In genomic region chr12:54261817-54262402, GRCh38 we compare ENCODE assay signal across 13 cellular contexts. TPM values are rescaled to one million over a fixed set of nuclear protein-coding genes. Genes with fewer than 3 reads are reported as not detected.
DNase-seq lines count a peak whose midpoint lies in the region; ATAC-seq and TF ChIP-seq lines count a peak whose summit lies in the region.
"Had no signal": no experiment of that assay in that cellular context is flagged by ENCODE, and none has a peak within 500 bp of the region (broad histone marks: within the 10 kb centered on the region; RNA-seq: fewer than 3 reads in every experiment).

No MANE protein-coding gene starts in this region.

- peaks cover 30 to 49% of the 10 kb centered on the region in 2 experiments for H3K4me1 ChIP-seq in SK-N-SH (ENCODE audit: control insufficient read depth in 1 of 2, insufficient read depth in 2 of 2, low read depth in 1 of 2, low read length in 1 of 2)

- H3K9me2 ChIP-seq in SK-N-SH: no peaks in the 10 kb centered on the region

- H3K36me3 Mint-ChIP-seq in stimulated activated naive B cell treated with anti-CD40 and anti-IgM and Interleukin-4, amounts not matched to agents 10 μg/mL and 1 μg/mL and 100 μg/mL, for 72 hours: peaks cover 14 to 29% of the 10 kb centered on the region in 2 donors

- no peaks in the 10 kb centered on the region for H3K9me3 Mint-ChIP-seq in stimulated activated naive B cell treated with anti-CD40 and anti-IgM and Interleukin-4, amounts not matched to agents 10 μg/mL and 1 μg/mL and 100 μg/mL, for 72 hours

- no peaks in the 10 kb centered on the region for H3K27me3 ChIP-seq in SK-N-SH (ENCODE audit: insufficient read depth)

- TF ChIP-seq CTCF in SK-N-SH (IDR thresholded peaks at IDR 0.05): no peak
- TF ChIP-seq CTCF in fibroblast of the aortic adventitia (IDR thresholded peaks at IDR 0.05; ENCODE audit: insufficient read depth, low read length): no peak

- H3F3A ChIP-seq in SK-N-SH (replicated peaks; ENCODE audit: insufficient read depth): peaks cover 62% of the 10 kb centered on the region

- 70% methylated on average over 5 of the region's 5 CpGs for WGBS in SK-N-SH (ENCODE audit: low lambda C conversion rate)

- no peaks in the 10 kb centered on the region for H4K20me1 ChIP-seq in SK-N-SH (ENCODE audit: insufficient read depth)

- no peak for TF ChIP-seq EP300 in SK-N-SH (IDR thresholded peaks at IDR 0.05; ENCODE audit: borderline replicate concordance in 1 of 2, low read depth in 1 of 2, low read length in 1 of 2)

- no peak overlapping the region for H2AFZ ChIP-seq in SK-N-SH (ENCODE audit: low read depth)

- peaks cover 18 to 57% of the 10 kb centered on the region in 2 donors for H3K4me1 Mint-ChIP-seq in stimulated activated naive B cell treated with anti-CD40 and anti-IgM and Interleukin-4, amounts not matched to agents 10 μg/mL and 1 μg/mL and 100 μg/mL, for 72 hours

- TF ChIP-seq RAD21 in SK-N-SH (IDR thresholded peaks at IDR 0.05; ENCODE audit: low read length): no peak

- peaks cover 4 to 6% of the 10 kb centered on the region in 2 experiments for H3K36me3 ChIP-seq in SK-N-SH (replicated peaks in 1 of 2; ENCODE audit: control insufficient read depth in 1 of 2, insufficient read depth in 2 of 2, low read length in 1 of 2)
- H3K36me3 ChIP-seq in SK-N-MC (ENCODE audit: insufficient read depth, low read length): peaks cover 13% of the 10 kb centered on the region
- H3K36me3 ChIP-seq: thoracic aorta had no signal

- H3K4me2 ChIP-seq in SK-N-SH: peak overlapping the region; percentile 42

- CTCF ChIA-PET in SK-N-SH (lab: Yijun Ruan, JAX): interaction anchor here (1.4 kb wide), 1 partner anchor 10 kb away, joined by 6 read pairs; no protein-coding TSS in a partner anchor

- no peaks in the 10 kb centered on the region for H3K9me3 ChIP-seq in SK-N-SH
- no peaks in the 10 kb centered on the region for H3K9me3 ChIP-seq in SK-N-MC (ENCODE audit: low read depth, low read length)
- H3K9me3 ChIP-seq: thoracic aorta had no signal

- peak overlapping the region in 1 of 2 donors; percentile 4 for H3K4me3 Mint-ChIP-seq in stimulated activated naive B cell treated with anti-CD40 and anti-IgM and Interleukin-4, amounts not matched to agents 10 μg/mL and 1 μg/mL and 100 μg/mL, for 72 hours

- peaks cover 81% of the 10 kb centered on the region for H3K79me2 ChIP-seq in SK-N-SH (ENCODE audit: insufficient read depth)

- ATAC-seq in SK-N-SH treated with all-trans-retinoic acid at 6 μM for 48 hours (no peak), GM21390 (IDR thresholded peaks at IDR 0.05; ENCODE audit: unreplicated experiment) (no peak), HG03378 (IDR thresholded peaks at IDR 0.05; ENCODE audit: unreplicated experiment) (no peak)
- no peak for ATAC-seq in stimulated activated naive B cell treated with anti-CD40 and anti-IgM and Interleukin-4, amounts not matched to agents 10 μg/mL and 1 μg/mL and 100 μg/mL, for 72 hours (replicated peaks)
- ATAC-seq: HepG2 had no signal

- H3K4me3 ChIP-seq in SK-N-SH (ENCODE audit: low read depth in 2 of 2, low read length in 1 of 2) (no peak overlapping the region), SK-N-MC (peak overlapping the region; percentile 34), fibroblast of the aortic adventitia (ENCODE audit: low read depth, low read length) (no peak overlapping the region)
- H3K4me3 ChIP-seq: thoracic aorta had no signal

- H3K9ac ChIP-seq in SK-N-SH (peak overlapping the region; percentile 55; the same call in 1 of the 2 replicates), SK-N-MC (ENCODE audit: insufficient read length) (peak overlapping the region; percentile 7)

- H3K27me3 Mint-ChIP-seq in stimulated activated naive B cell treated with anti-CD40 and anti-IgM and Interleukin-4, amounts not matched to agents 10 μg/mL and 1 μg/mL and 100 μg/mL, for 72 hours: no peaks in the 10 kb centered on the region

- H3K27ac Mint-ChIP-seq in stimulated activated naive B cell treated with anti-CD40 and anti-IgM and Interleukin-4, amounts not matched to agents 10 μg/mL and 1 μg/mL and 100 μg/mL, for 72 hours: peak overlapping the region; percentile 16

- H3K27ac ChIP-seq in SK-N-SH (ENCODE audit: low read depth in 2 of 2, low read length in 1 of 2) (peak overlapping the region; percentile 78 to 99), SK-N-MC (peak overlapping the region; percentile 96)
- H3K27ac ChIP-seq: thoracic aorta had no signal

- DNase-seq in SK-N-SH (no peak), SK-N-MC (ENCODE audit: low read depth, low spot score) (no peak), fibroblast of the aortic adventitia (ENCODE audit: low read depth) (peak; percentile 42)
- DNase-seq in stimulated activated naive B cell treated with anti-CD40 and anti-IgM and Interleukin-4, amounts not matched to agents 10 μg/mL and 1 μg/mL and 100 μg/mL, for 72 hours: no peak
- no peak for DNase-seq in activated CD4-positive, alpha-beta T cell treated with anti-CD3 and anti-CD28 coated beads, Interleukin-2, amount 50 U/mL, for 1 hour
- DNase-seq: activated CD8-positive, alpha-beta memory T cell treated with anti-CD3 and anti-CD28 coated beads, Interleukin-2, amount 50 U/mL, for 4 hours; stimulated activated CD4-positive, alpha-beta T cell treated with anti-CD3 and anti-CD28 coated beads, Interleukin-2, amount 100 ng/mL, for 48 hours had no signal

- POLR2A ChIA-PET in SK-N-SH (lab: Yijun Ruan, JAX): interaction anchor here (0.5 to 4.7 kb wide), 2 partner anchors 8 to 18 kb away, joined by 3 to 36 read pairs; partner anchors contain the start of genes CBX5 and HNRNPA1

TF ChIP-seq in SK-N-SH, 30 proteins besides CTCF, POLR2A, EP300 and RAD21 (continues in another document):
- TF ChIP-seq IRF3 (IDR thresholded peaks at IDR 0.05; ENCODE audit: low read depth, low read length): no peak
- no peak for TF ChIP-seq ELF1 (IDR thresholded peaks at IDR 0.05)
- no peak for TF ChIP-seq SIN3A (IDR thresholded peaks at IDR 0.05; ENCODE audit: borderline replicate concordance, low read depth, low read length)

TF ChIP-seq in SK-N-SH treated with all-trans-retinoic acid at 6 μM for 48 hours, 23 proteins besides CTCF, POLR2A, EP300 and RAD21 (continues in another document):
- TF ChIP-seq ZFP3 (CRISPR knock-in tag; IDR thresholded peaks at IDR 0.05) (no peak), CSDC2 (CRISPR knock-in tag; IDR thresholded peaks at IDR 0.05) (no peak; the same call in 1 of the 2 replicates), ESRRG (CRISPR knock-in tag; IDR thresholded peaks at IDR 0.05) (no peak), ARNTL (CRISPR knock-in tag; IDR thresholded peaks at IDR 0.05; ENCODE audit: borderline replicate concordance, low read depth) (no peak), BACH2 (CRISPR knock-in tag; IDR thresholded peaks at IDR 0.05; ENCODE audit: borderline replicate concordance) (no peak), ZFP30 (CRISPR knock-in tag; IDR thresholded peaks at IDR 0.05) (no peak), TOX (CRISPR knock-in tag; IDR thresholded peaks at IDR 0.05; ENCODE audit: borderline replicate concordance) (no peak), PATZ1 (CRISPR knock-in tag; IDR thresholded peaks at IDR 0.05; ENCODE audit: borderline replicate concordance) (no peak), ZNF8 (CRISPR knock-in tag; IDR thresholded peaks at IDR 0.05) (no peak), TCF4 (CRISPR knock-in tag; IDR thresholded peaks at IDR 0.05; ENCODE audit: borderline replicate concordance) (no peak), RARB (CRISPR knock-in tag; IDR thresholded peaks at IDR 0.05) (no peak), CSRNP3 (CRISPR knock-in tag; IDR thresholded peaks at IDR 0.05) (no peak), OSR1 (CRISPR knock-in tag; IDR thresholded peaks at IDR 0.05) (no peak)

RNA-seq across cellular contexts. Expression of gene CBX5, which starts 18.0 kb away (rescaled TPM):
- polyA plus RNA-seq in SK-N-SH (2012; rRNA removed): 11.6 and 14.1 TPM in 2 replicates
- polyA plus RNA-seq in SK-N-SH (2012; cell fraction: cytosol; rRNA removed): 15.2 and 17.9 TPM in 2 replicates
- polyA plus RNA-seq in SK-N-SH (2012; cell fraction: nucleus; rRNA removed): 8.3 and 12.6 TPM in 2 replicates
- total RNA-seq in fibroblast of the aortic adventitia (ENCODE audit: low replicate concordance): 38.3 and 114 TPM in 2 replicates

RNA-seq across cellular contexts. Expression of gene HNRNPA1, which starts 18.6 kb away (rescaled TPM):
- 773 and 841 TPM in 2 replicates for polyA plus RNA-seq in SK-N-SH (2012; rRNA removed)
- polyA plus RNA-seq in SK-N-SH (2012; cell fraction: cytosol; rRNA removed): 1,054 and 1,304 TPM in 2 replicates
- 350 and 539 TPM in 2 replicates for polyA plus RNA-seq in SK-N-SH (2012; cell fraction: nucleus; rRNA removed)
- total RNA-seq in fibroblast of the aortic adventitia (ENCODE audit: low replicate concordance): 435 and 902 TPM in 2 replicates

RNA-seq across cellular contexts. Expression of gene NFE2, which starts 38.9 kb away (rescaled TPM):
- 0.16 and 0.25 TPM in 2 replicates for polyA plus RNA-seq in SK-N-SH (2012; rRNA removed)
- polyA plus RNA-seq in SK-N-SH (2012; cell fraction: cytosol; rRNA removed): 0.10 and 0.13 TPM in 2 replicates
- 0.17 and 0.25 TPM in 2 replicates for polyA plus RNA-seq in SK-N-SH (2012; cell fraction: nucleus; rRNA removed)
- 1.2 TPM in 1 of 2 replicates, not detected in the other for total RNA-seq in fibroblast of the aortic adventitia (ENCODE audit: low replicate concordance)
- total RNA-seq: glomerular endothelial cell had no signal
